20 cellular contexts compared by ENCODE assay signal in the genomic region with DNA sequence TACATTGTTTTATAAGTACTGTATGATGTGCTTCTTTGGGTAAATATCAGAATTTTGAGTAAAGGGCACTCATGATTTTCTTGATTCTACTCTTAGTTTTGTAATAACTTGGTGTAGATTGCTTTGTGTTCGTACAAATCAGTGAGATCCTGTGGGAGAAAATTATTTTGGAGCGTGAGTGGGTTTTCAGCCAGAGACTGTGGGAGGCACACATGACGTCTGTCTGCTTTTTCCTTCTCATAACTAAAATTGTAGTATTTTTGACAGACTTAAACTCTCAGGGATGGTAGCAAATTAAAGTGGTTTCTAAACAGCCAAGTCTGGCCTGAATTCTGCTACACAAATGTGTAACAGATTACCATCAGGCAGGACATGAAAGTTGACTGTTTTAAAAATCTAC.
A peak's percentile ranks its signal among the peaks of the same experiment; 100 is the strongest.
DNase-seq lines count a peak whose midpoint lies in the region; TF ChIP-seq lines count a peak whose summit lies in the region.
"Had no signal": no experiment of that assay in that cellular context is flagged by ENCODE, and none has a peak within 500 bp of the region (broad histone marks: within the 10 kb centered on the region; RNA-seq: fewer than 3 reads in every experiment).

No MANE protein-coding gene starts in this region.

- peak; percentile 59 for DNase-seq in Ammon's horn (ENCODE audit: low spot score)
- DNase-seq in head of caudate nucleus = peak in 26 of 42 donors; percentile 5 to 73 (median 42)
- DNase-seq in osteoblast (ENCODE audit: insufficient read length, low spot score, missing footprints) = peak; percentile 74
- DNase-seq in ovary = no peak
- DNase-seq in NCI-H446 treated with DMSO at 0.1 percent for 48 hours (lab: John Stamatoyannopoulos, UW) = no peak
- DNase-seq in cortex of kidney (lab: John Stamatoyannopoulos, UW) = no peak
- no peak for DNase-seq in central memory CD4-positive, alpha-beta T cell
- DNase-seq: CD8-positive, alpha-beta memory T cell; COR-L47; DMS 273 treated with DMSO at 0.1 percent for 48 hours; DMS53; DND-41; EL; GM23248; HCEC 1CT had no signal

- 11 to 22% (median 13%) methylated on average over 3 of the region's 3 CpGs for WGBS in ovary, 3 donors

- H3K4me3 ChIP-seq in osteoblast (ENCODE audit: insufficient read depth, low read length) = no peak overlapping the region
- H3K4me3 ChIP-seq in ovary = no peak overlapping the region
- H3K4me3 ChIP-seq: A549; BLaER1 treated with 17β-estradiol and CSF1 and Interleukin-3, amounts not matched to agents 10 nM and 100 nM; GM23248 had no signal

- H2AFZ ChIP-seq in osteoblast (ENCODE audit: low read length) = no peak overlapping the region
- H2AFZ ChIP-seq: GM23248 had no signal

- no peak overlapping the region for H3K27ac ChIP-seq in osteoblast (ENCODE audit: low read depth, low read length)
- no peak overlapping the region for H3K27ac ChIP-seq in ovary
- H3K27ac ChIP-seq: 22Rv1; A549; BLaER1 treated with 17β-estradiol and CSF1 and Interleukin-3, amounts not matched to agents 10 nM and 100 nM; GM23248 had no signal

- intact Hi-C loops in head of caudate nucleus (cut with DNase I) = no loop called here
- intact Hi-C loops in ovary (cut with DNase I) = no loop called here

- TF ChIP-seq CTCF in brain (conservative IDR thresholded peaks at IDR 0.05) (no peak), osteoblast (IDR thresholded peaks at IDR 0.05; ENCODE audit: extremely low read depth, low read depth, low read length) (no peak), ovary (IDR thresholded peaks at IDR 0.05) (no peak)

- H3K27ac Mint-ChIP-seq in brain = peak overlapping the region; percentile 7 to 69 (median 39)
- H3K27ac Mint-ChIP-seq: B cell; CD8-positive, alpha-beta memory T cell had no signal

- H3K79me2 ChIP-seq in osteoblast (ENCODE audit: insufficient read depth, low read length) = no peaks in the 10 kb centered on the region

- H3K9me3 ChIP-seq in osteoblast (ENCODE audit: low read depth, low read length) = no peaks in the 10 kb centered on the region
- H3K9me3 ChIP-seq in ovary = no peaks in the 10 kb centered on the region
- H3K9me3 ChIP-seq: A549 had no signal

- H3K36me3 ChIP-seq in osteoblast (ENCODE audit: insufficient read depth, low read length) (no peaks in the 10 kb centered on the region), ovary (no peaks in the 10 kb centered on the region)
- H3K36me3 ChIP-seq: BLaER1 treated with 17β-estradiol and CSF1 and Interleukin-3, amounts not matched to agents 10 nM and 100 nM had no signal

- H3K27me3 Mint-ChIP-seq in brain = peaks cover 7% of the 10 kb centered on the region
- H3K27me3 Mint-ChIP-seq: B cell; CD8-positive, alpha-beta memory T cell had no signal

- TF ChIP-seq EP300 in ovary (IDR thresholded peaks at IDR 0.05) = no peak

- peaks cover 0 to 3% (median 0%) of the 10 kb centered on the region in 5 experiments for H3K9me3 Mint-ChIP-seq in brain

- H3K4me1 ChIP-seq in osteoblast (ENCODE audit: insufficient read depth, low read length) = no peaks in the 10 kb centered on the region
- H3K4me1 ChIP-seq in ovary (ENCODE audit: insufficient read depth) = no peaks in the 10 kb centered on the region
- H3K4me1 ChIP-seq: A549; BLaER1 treated with 17β-estradiol and CSF1 and Interleukin-3, amounts not matched to agents 10 nM and 100 nM had no signal

- peaks cover 11% of the 10 kb centered on the region for H3K4me1 Mint-ChIP-seq in brain
- H3K4me1 Mint-ChIP-seq: B cell; CD8-positive, alpha-beta memory T cell had no signal

- no peak overlapping the region for H3K4me2 ChIP-seq in osteoblast (ENCODE audit: insufficient read depth, low read length)
- H3K4me2 ChIP-seq: A549; BLaER1 treated with 17β-estradiol and CSF1 and Interleukin-3, amounts not matched to agents 10 nM and 100 nM had no signal

- no peaks in the 10 kb centered on the region for H3K27me3 ChIP-seq in osteoblast (ENCODE audit: insufficient read depth, low read length)
- no peaks in the 10 kb centered on the region for H3K27me3 ChIP-seq in ovary
- H3K27me3 ChIP-seq: BLaER1 treated with 17β-estradiol and CSF1 and Interleukin-3, amounts not matched to agents 10 nM and 100 nM had no signal

- no peaks in the 10 kb centered on the region for H4K20me1 ChIP-seq in osteoblast (ENCODE audit: insufficient read depth, low read length)
- H4K20me1 ChIP-seq: BLaER1 treated with 17β-estradiol and CSF1 and Interleukin-3, amounts not matched to agents 10 nM and 100 nM had no signal

- no peaks in the 10 kb centered on the region for H3K36me3 Mint-ChIP-seq in brain
- H3K36me3 Mint-ChIP-seq: CD8-positive, alpha-beta memory T cell had no signal

- H3K4me3 Mint-ChIP-seq in brain = no peak overlapping the region
- H3K4me3 Mint-ChIP-seq: B cell; CD8-positive, alpha-beta memory T cell had no signal

- no peak for TF ChIP-seq POLR2A in ovary (IDR thresholded peaks at IDR 0.05)

Comparison
In these comparisons a context has a peak if more than half of its experiments do, and no peak if none do; other contexts are left out.
1. DNase-seq: peak in Ammon's horn (single experiment), head of caudate nucleus (26 of 42) and osteoblast (single experiment); none in ovary (0 of 5), NCI-H446 treated with DMSO at 0.1 percent for 48 hours (single experiment), cortex of kidney (single experiment) and central memory CD4-positive, alpha-beta T cell (single experiment).